8 cellular contexts compared by ENCODE assay signal in the genomic region with DNA sequence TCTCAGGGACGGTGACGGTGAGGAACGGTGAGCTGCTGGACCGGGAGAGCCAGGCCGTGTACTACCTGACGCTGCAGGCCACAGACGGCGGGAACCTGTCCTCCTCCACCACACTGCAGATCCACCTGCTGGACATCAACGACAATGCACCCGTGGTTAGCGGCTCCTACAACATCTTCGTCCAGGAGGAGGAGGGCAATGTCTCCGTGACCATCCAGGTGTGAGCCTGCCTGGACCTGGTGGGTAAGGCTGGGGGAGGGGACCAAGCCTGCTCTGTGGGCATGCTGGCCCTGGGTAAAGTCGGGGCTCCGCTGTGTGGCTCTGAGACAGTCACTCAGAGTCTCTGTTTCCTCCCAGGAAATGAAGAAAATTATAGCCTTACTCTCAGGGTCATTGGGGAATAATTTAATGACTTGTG. TPM values are rescaled to one million over a fixed set of nuclear protein-coding genes. Genes with fewer than 3 reads are reported as not detected.
DNase-seq lines count a peak whose midpoint lies in the region; ATAC-seq and TF ChIP-seq lines count a peak whose summit lies in the region.

No MANE protein-coding gene starts in this region.

- peak; percentile 45 for DNase-seq in GM03348 (ENCODE audit: low spot score)
- DNase-seq in MM.1S, result peak; percentile 39
- peak; percentile 21 for DNase-seq in activated T-cell treated with anti-CD3 and anti-CD28 coated beads for 24 hours (ENCODE audit: low read depth)
- DNase-seq in fibroblast of villous mesenchyme (ENCODE audit: low read depth), result peak; percentile 33
- peak; percentile 23 for DNase-seq in retinal pigment epithelial cell (ENCODE audit: low read depth)
- DNase-seq in NCI-H1694 (lab: John Stamatoyannopoulos, UW), result no peak

- H3K27me3 ChIP-seq in MM.1S (replicated peaks; ENCODE audit: insufficient read depth, low read length), result no peaks in the 10 kb centered on the region

- H4K20me1 ChIP-seq in MM.1S (ENCODE audit: insufficient read depth, low read length), result no peaks in the 10 kb centered on the region

- H3K4me3 ChIP-seq in MM.1S (ENCODE audit: low read length) (no peak overlapping the region), fibroblast of villous mesenchyme (ENCODE audit: low read depth, low read length) (no peak overlapping the region), retinal pigment epithelial cell (ENCODE audit: low read length) (no peak overlapping the region)

- no peaks in the 10 kb centered on the region for H3K9me3 ChIP-seq in MM.1S (replicated peaks; ENCODE audit: insufficient read depth, low read length)

- TF ChIP-seq CTCF in MM.1S (IDR thresholded peaks at IDR 0.05; ENCODE audit: low read length), result peak; percentile 50
- TF ChIP-seq CTCF in fibroblast of villous mesenchyme (IDR thresholded peaks at IDR 0.05; ENCODE audit: insufficient read depth, low read depth, low read length), result peak; percentile 52
- TF ChIP-seq CTCF in retinal pigment epithelial cell (conservative IDR thresholded peaks at IDR 0.05; ENCODE audit: low read depth, low read length), result peak; percentile 78

- H3K27ac ChIP-seq in MM.1S (ENCODE audit: low read length), result no peak overlapping the region

- ATAC-seq in GM18870 (IDR thresholded peaks at IDR 0.05; ENCODE audit: unreplicated experiment), result no peak
- ATAC-seq in GM19467 (IDR thresholded peaks at IDR 0.05; ENCODE audit: unreplicated experiment), result no peak

- H3K36me3 ChIP-seq in MM.1S (replicated peaks; ENCODE audit: insufficient read depth, low read length), result no peaks in the 10 kb centered on the region

- no peaks in the 10 kb centered on the region for H3F3A ChIP-seq in MM.1S (ENCODE audit: insufficient read depth, low read length)

- H3K4me2 ChIP-seq in MM.1S (ENCODE audit: low read depth, low read length), result no peak overlapping the region

- H2AFZ ChIP-seq in MM.1S (ENCODE audit: low read length), result 0 out of 2 replicates have a peak overlapping the region, but pooled peaks have one; percentile 42

- no peaks in the 10 kb centered on the region for H3K9me2 ChIP-seq in MM.1S (replicated peaks; ENCODE audit: insufficient read depth, low read length)

- no peaks in the 10 kb centered on the region for H3K79me2 ChIP-seq in MM.1S (ENCODE audit: low read length)

- no peaks in the 10 kb centered on the region for H3K4me1 ChIP-seq in MM.1S (ENCODE audit: low read length)

- no peak overlapping the region for H3K9ac ChIP-seq in MM.1S (ENCODE audit: low read length)

RNA-seq across cellular contexts. Expression of a gene that starts 29.3 kb away (rescaled TPM):
- not detected in 2 replicates for total RNA-seq in fibroblast of villous mesenchyme

RNA-seq across cellular contexts. Expression of a gene that starts 31.6 kb away (rescaled TPM):
- 2.6 and 3.5 TPM in 2 replicates for total RNA-seq in fibroblast of villous mesenchyme

RNA-seq across cellular contexts. Expression of a gene that starts 41.2 kb away (rescaled TPM):
- 2.6 and 4.3 TPM in 2 replicates for total RNA-seq in fibroblast of villous mesenchyme

RNA-seq across cellular contexts. Expression of a gene that starts 51.9 kb away (rescaled TPM):
- total RNA-seq in fibroblast of villous mesenchyme, result not detected in 2 replicates

RNA-seq across cellular contexts. Expression of a gene that starts 52.1 kb away (rescaled TPM):
- not detected in 2 replicates for total RNA-seq in fibroblast of villous mesenchyme
